1 cellular context compared by ENCODE assay signal in the genomic region with DNA sequence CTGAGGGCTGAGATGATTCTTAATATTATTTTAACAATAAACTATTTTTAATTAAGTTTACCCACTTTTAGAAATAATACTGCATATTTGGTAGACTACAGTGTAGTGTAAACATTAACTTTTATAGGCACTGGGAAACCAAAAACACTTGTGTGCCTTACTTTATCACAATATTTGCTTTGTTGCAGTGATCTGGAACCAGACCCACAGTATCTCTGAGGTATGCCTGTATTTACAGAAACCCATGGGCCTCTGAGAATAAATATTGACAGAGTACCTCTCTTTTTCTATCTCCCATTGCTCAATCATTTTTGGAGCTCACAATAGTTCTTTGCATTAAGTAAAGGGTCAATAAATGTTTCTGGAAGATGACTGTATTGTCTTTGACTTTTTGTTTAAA.
TF ChIP-seq lines count a peak whose summit lies in the region.

No MANE protein-coding gene starts in this region.

TF ChIP-seq in HepG2, 621 proteins besides CTCF, POLR2A, EP300 and RAD21 (continued from another document and continues in another):
- TF ChIP-seq, protein P1, sequence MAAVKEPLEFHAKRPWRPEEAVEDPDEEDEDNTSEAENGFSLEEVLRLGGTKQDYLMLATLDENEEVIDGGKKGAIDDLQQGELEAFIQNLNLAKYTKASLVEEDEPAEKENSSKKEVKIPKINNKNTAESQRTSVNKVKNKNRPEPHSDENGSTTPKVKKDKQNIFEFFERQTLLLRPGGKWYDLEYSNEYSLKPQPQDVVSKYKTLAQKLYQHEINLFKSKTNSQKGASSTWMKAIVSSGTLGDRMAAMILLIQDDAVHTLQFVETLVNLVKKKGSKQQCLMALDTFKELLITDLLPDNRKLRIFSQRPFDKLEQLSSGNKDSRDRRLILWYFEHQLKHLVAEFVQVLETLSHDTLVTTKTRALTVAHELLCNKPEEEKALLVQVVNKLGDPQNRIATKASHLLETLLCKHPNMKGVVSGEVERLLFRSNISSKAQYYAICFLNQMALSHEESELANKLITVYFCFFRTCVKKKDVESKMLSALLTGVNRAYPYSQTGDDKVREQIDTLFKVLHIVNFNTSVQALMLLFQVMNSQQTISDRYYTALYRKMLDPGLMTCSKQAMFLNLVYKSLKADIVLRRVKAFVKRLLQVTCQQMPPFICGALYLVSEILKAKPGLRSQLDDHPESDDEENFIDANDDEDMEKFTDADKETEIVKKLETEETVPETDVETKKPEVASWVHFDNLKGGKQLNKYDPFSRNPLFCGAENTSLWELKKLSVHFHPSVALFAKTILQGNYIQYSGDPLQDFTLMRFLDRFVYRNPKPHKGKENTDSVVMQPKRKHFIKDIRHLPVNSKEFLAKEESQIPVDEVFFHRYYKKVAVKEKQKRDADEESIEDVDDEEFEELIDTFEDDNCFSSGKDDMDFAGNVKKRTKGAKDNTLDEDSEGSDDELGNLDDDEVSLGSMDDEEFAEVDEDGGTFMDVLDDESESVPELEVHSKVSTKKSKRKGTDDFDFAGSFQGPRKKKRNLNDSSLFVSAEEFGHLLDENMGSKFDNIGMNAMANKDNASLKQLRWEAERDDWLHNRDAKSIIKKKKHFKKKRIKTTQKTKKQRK (IDR thresholded peaks at IDR 0.05; ENCODE audit: low read length): no peak
- TF ChIP-seq GATA4 (IDR thresholded peaks at IDR 0.05; ENCODE audit: borderline replicate concordance, low read depth) (peak; percentile 93), XRCC5 (optimal IDR thresholded peaks at IDR 0.05; ENCODE audit: low read length) (no peak), U2AF1 (optimal IDR thresholded peaks at IDR 0.05; ENCODE audit: low read depth, low read length) (no peak), NKX3-1 (CRISPR knock-in tag; IDR thresholded peaks at IDR 0.05) (peak; percentile 89), ZIK1 (CRISPR knock-in tag; IDR thresholded peaks at IDR 0.05; ENCODE audit: borderline replicate concordance, low read depth) (no peak), STAT5B (CRISPR knock-in tag; IDR thresholded peaks at IDR 0.05) (no peak), ZNF451 (CRISPR knock-in tag; IDR thresholded peaks at IDR 0.05) (no peak), TCF12 (IDR thresholded peaks at IDR 0.05) (no peak), TCF12 (CRISPR knock-in tag; IDR thresholded peaks at IDR 0.05) (peak; percentile 99), KMT2B (CRISPR knock-in tag; IDR thresholded peaks at IDR 0.05) (peak; percentile 70; the same call in 1 of the 2 replicates), MED13 (CRISPR knock-in tag; IDR thresholded peaks at IDR 0.05) (peak; percentile 82; the same call in 1 of the 2 replicates), ARNT (IDR thresholded peaks at IDR 0.05) (no peak), DPF2 (CRISPR knock-in tag; IDR thresholded peaks at IDR 0.05; ENCODE audit: borderline replicate concordance, low read depth) (peak; percentile 96), ZZZ3 (CRISPR knock-in tag; IDR thresholded peaks at IDR 0.05; ENCODE audit: borderline replicate concordance) (no peak), RBM39 (IDR thresholded peaks at IDR 0.05; ENCODE audit: low read depth, low read length, poor library complexity, severe bottlenecking) (no peak), ZNF704 (CRISPR knock-in tag; IDR thresholded peaks at IDR 0.05; ENCODE audit: borderline replicate concordance) (no peak), ZNF546 (CRISPR knock-in tag; conservative IDR thresholded peaks at IDR 0.05) (no peak), MATR3 (CRISPR knock-in tag; IDR thresholded peaks at IDR 0.05) (no peak), ZNF550 (CRISPR knock-in tag; IDR thresholded peaks at IDR 0.05; ENCODE audit: borderline replicate concordance) (no peak), POGZ (CRISPR knock-in tag; IDR thresholded peaks at IDR 0.05) (peak; percentile 96), ZNF235 (CRISPR knock-in tag; IDR thresholded peaks at IDR 0.05; ENCODE audit: borderline replicate concordance) (no peak), NFATC3 (CRISPR knock-in tag; IDR thresholded peaks at IDR 0.05) (no peak), NFKB2 (CRISPR knock-in tag; IDR thresholded peaks at IDR 0.05; ENCODE audit: borderline replicate concordance) (no peak), BHLHE40 (IDR thresholded peaks at IDR 0.05; ENCODE audit: low read length) (peak; percentile 62), SETDB1 (CRISPR knock-in tag; IDR thresholded peaks at IDR 0.05; ENCODE audit: borderline replicate concordance) (no peak)
- TF ChIP-seq, protein P2, sequence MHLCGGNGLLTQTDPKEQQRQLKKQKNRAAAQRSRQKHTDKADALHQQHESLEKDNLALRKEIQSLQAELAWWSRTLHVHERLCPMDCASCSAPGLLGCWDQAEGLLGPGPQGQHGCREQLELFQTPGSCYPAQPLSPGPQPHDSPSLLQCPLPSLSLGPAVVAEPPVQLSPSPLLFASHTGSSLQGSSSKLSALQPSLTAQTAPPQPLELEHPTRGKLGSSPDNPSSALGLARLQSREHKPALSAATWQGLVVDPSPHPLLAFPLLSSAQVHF (CRISPR knock-in tag; IDR thresholded peaks at IDR 0.05): no peak
- TF ChIP-seq, protein P3, sequence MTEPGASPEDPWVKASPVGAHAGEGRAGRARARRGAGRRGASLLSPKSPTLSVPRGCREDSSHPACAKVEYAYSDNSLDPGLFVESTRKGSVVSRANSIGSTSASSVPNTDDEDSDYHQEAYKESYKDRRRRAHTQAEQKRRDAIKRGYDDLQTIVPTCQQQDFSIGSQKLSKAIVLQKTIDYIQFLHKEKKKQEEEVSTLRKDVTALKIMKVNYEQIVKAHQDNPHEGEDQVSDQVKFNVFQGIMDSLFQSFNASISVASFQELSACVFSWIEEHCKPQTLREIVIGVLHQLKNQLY (CRISPR knock-in tag; IDR thresholded peaks at IDR 0.05): peak; percentile 94
- TF ChIP-seq, protein P4, sequence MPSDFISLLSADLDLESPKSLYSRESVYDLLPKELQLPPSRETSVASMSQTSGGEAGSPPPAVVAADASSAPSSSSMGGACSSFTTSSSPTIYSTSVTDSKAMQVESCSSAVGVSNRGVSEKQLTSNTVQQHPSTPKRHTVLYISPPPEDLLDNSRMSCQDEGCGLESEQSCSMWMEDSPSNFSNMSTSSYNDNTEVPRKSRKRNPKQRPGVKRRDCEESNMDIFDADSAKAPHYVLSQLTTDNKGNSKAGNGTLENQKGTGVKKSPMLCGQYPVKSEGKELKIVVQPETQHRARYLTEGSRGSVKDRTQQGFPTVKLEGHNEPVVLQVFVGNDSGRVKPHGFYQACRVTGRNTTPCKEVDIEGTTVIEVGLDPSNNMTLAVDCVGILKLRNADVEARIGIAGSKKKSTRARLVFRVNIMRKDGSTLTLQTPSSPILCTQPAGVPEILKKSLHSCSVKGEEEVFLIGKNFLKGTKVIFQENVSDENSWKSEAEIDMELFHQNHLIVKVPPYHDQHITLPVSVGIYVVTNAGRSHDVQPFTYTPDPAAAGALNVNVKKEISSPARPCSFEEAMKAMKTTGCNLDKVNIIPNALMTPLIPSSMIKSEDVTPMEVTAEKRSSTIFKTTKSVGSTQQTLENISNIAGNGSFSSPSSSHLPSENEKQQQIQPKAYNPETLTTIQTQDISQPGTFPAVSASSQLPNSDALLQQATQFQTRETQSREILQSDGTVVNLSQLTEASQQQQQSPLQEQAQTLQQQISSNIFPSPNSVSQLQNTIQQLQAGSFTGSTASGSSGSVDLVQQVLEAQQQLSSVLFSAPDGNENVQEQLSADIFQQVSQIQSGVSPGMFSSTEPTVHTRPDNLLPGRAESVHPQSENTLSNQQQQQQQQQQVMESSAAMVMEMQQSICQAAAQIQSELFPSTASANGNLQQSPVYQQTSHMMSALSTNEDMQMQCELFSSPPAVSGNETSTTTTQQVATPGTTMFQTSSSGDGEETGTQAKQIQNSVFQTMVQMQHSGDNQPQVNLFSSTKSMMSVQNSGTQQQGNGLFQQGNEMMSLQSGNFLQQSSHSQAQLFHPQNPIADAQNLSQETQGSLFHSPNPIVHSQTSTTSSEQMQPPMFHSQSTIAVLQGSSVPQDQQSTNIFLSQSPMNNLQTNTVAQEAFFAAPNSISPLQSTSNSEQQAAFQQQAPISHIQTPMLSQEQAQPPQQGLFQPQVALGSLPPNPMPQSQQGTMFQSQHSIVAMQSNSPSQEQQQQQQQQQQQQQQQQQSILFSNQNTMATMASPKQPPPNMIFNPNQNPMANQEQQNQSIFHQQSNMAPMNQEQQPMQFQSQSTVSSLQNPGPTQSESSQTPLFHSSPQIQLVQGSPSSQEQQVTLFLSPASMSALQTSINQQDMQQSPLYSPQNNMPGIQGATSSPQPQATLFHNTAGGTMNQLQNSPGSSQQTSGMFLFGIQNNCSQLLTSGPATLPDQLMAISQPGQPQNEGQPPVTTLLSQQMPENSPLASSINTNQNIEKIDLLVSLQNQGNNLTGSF (CRISPR knock-in tag; IDR thresholded peaks at IDR 0.05): no peak
- TF ChIP-seq, protein P5, sequence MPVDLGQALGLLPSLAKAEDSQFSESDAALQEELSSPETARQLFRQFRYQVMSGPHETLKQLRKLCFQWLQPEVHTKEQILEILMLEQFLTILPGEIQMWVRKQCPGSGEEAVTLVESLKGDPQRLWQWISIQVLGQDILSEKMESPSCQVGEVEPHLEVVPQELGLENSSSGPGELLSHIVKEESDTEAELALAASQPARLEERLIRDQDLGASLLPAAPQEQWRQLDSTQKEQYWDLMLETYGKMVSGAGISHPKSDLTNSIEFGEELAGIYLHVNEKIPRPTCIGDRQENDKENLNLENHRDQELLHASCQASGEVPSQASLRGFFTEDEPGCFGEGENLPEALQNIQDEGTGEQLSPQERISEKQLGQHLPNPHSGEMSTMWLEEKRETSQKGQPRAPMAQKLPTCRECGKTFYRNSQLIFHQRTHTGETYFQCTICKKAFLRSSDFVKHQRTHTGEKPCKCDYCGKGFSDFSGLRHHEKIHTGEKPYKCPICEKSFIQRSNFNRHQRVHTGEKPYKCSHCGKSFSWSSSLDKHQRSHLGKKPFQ (CRISPR knock-in tag; IDR thresholded peaks at IDR 0.05; ENCODE audit: insufficient replicate concordance): no peak
- TF ChIP-seq, protein P6, sequence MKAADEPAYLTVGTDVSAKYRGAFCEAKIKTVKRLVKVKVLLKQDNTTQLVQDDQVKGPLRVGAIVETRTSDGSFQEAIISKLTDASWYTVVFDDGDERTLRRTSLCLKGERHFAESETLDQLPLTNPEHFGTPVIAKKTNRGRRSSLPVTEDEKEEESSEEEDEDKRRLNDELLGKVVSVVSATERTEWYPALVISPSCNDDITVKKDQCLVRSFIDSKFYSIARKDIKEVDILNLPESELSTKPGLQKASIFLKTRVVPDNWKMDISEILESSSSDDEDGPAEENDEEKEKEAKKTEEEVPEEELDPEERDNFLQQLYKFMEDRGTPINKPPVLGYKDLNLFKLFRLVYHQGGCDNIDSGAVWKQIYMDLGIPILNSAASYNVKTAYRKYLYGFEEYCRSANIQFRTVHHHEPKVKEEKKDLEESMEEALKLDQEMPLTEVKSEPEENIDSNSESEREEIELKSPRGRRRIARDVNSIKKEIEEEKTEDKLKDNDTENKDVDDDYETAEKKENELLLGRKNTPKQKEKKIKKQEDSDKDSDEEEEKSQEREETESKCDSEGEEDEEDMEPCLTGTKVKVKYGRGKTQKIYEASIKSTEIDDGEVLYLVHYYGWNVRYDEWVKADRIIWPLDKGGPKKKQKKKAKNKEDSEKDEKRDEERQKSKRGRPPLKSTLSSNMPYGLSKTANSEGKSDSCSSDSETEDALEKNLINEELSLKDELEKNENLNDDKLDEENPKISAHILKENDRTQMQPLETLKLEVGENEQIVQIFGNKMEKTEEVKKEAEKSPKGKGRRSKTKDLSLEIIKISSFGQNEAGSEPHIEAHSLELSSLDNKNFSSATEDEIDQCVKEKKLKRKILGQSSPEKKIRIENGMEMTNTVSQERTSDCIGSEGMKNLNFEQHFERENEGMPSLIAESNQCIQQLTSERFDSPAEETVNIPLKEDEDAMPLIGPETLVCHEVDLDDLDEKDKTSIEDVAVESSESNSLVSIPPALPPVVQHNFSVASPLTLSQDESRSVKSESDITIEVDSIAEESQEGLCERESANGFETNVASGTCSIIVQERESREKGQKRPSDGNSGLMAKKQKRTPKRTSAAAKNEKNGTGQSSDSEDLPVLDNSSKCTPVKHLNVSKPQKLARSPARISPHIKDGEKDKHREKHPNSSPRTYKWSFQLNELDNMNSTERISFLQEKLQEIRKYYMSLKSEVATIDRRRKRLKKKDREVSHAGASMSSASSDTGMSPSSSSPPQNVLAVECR (CRISPR knock-in tag; IDR thresholded peaks at IDR 0.05; ENCODE audit: borderline replicate concordance): no peak
- TF ChIP-seq, protein P7, sequence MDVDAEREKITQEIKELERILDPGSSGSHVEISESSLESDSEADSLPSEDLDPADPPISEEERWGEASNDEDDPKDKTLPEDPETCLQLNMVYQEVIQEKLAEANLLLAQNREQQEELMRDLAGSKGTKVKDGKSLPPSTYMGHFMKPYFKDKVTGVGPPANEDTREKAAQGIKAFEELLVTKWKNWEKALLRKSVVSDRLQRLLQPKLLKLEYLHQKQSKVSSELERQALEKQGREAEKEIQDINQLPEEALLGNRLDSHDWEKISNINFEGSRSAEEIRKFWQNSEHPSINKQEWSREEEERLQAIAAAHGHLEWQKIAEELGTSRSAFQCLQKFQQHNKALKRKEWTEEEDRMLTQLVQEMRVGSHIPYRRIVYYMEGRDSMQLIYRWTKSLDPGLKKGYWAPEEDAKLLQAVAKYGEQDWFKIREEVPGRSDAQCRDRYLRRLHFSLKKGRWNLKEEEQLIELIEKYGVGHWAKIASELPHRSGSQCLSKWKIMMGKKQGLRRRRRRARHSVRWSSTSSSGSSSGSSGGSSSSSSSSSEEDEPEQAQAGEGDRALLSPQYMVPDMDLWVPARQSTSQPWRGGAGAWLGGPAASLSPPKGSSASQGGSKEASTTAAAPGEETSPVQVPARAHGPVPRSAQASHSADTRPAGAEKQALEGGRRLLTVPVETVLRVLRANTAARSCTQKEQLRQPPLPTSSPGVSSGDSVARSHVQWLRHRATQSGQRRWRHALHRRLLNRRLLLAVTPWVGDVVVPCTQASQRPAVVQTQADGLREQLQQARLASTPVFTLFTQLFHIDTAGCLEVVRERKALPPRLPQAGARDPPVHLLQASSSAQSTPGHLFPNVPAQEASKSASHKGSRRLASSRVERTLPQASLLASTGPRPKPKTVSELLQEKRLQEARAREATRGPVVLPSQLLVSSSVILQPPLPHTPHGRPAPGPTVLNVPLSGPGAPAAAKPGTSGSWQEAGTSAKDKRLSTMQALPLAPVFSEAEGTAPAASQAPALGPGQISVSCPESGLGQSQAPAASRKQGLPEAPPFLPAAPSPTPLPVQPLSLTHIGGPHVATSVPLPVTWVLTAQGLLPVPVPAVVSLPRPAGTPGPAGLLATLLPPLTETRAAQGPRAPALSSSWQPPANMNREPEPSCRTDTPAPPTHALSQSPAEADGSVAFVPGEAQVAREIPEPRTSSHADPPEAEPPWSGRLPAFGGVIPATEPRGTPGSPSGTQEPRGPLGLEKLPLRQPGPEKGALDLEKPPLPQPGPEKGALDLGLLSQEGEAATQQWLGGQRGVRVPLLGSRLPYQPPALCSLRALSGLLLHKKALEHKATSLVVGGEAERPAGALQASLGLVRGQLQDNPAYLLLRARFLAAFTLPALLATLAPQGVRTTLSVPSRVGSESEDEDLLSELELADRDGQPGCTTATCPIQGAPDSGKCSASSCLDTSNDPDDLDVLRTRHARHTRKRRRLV (CRISPR knock-in tag; IDR thresholded peaks at IDR 0.05): no peak
